ENCODE assay signal across 23 cellular contexts in the genomic region with DNA sequence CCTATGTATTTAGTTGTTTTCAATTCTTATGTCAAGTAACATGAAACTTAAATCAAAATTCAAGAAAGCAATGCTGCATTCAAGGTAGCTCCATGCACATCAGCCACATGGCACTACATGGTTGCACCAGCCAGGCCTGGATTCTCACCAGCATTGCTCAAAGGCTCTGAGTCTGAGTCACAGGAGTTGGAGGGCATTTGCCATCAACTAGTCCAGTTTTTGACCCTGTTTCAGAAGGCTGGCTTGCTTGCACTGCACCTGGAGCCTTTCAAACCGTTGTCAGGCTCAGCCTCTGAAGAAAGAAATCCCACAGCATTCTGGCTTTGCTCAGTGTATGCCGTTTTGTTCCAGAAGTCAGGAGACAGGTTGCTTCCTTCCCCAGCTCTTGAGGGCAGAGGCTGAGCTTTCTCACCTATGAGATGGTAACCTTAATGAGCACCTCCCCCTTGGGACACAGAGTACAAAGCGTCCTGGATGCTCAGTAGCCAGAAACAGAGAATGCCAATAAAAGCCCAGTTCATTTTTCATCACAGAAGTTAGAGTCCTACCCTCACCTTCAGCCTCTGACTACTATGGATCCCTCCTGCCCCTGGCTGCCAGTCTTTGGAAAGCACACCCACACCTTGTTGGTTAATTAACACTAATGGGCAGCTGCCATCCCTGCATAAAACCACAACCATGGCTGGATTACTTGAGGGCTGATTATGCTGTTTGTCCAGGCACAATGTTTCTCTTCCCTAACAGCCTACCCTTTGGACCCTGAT.
A peak's percentile ranks its signal among the peaks of the same experiment; 100 is the strongest.
DNase-seq lines count a peak whose midpoint lies in the region; ATAC-seq and TF ChIP-seq lines count a peak whose summit lies in the region.
"Had no signal": no experiment of that assay in that cellular context is flagged by ENCODE, and none has a peak within 500 bp of the region (broad histone marks: within the 10 kb centered on the region; RNA-seq: fewer than 3 reads in every experiment).

No MANE protein-coding gene starts in this region.

- ATAC-seq in psoas muscle, result peak; percentile 84 to 93 (median 88)
- no peak for ATAC-seq in HG02571 (IDR thresholded peaks at IDR 0.05; ENCODE audit: unreplicated experiment)

- no peaks in the 10 kb centered on the region for H3K27me3 ChIP-seq in MG63
- H3K27me3 ChIP-seq in psoas muscle (ENCODE audit: insufficient read depth in 3 of 3, low read length in 2 of 3), result no peaks in the 10 kb centered on the region
- H3K27me3 ChIP-seq in CD4-positive, alpha-beta memory T cell (ENCODE audit: insufficient read depth, low read length), result no peaks in the 10 kb centered on the region
- H3K27me3 ChIP-seq: esophagus squamous epithelium had no signal

- CTCF ChIA-PET in CD4-positive, alpha-beta memory T cell (lab: Charles Lee; ENCODE audit: partially characterized antibody), result no interaction called here

- no peak overlapping the region for H3K27ac ChIP-seq in psoas muscle
- H3K27ac ChIP-seq in CD4-positive, alpha-beta memory T cell (ENCODE audit: low read depth, low read length), result no peak overlapping the region
- H3K27ac ChIP-seq: 22Rv1, esophagus squamous epithelium, VCaP had no signal

- H3K4me1 ChIP-seq in psoas muscle, result no peaks in the 10 kb centered on the region
- no peaks in the 10 kb centered on the region for H3K4me1 ChIP-seq in CD4-positive, alpha-beta memory T cell (ENCODE audit: insufficient read depth, low read length)
- H3K4me1 ChIP-seq: Caco-2, esophagus squamous epithelium had no signal

- H3K4me3 ChIP-seq in MG63, result no peak overlapping the region
- H3K4me3 ChIP-seq in psoas muscle, result no peak overlapping the region
- H3K4me3 ChIP-seq in CD4-positive, alpha-beta memory T cell (ENCODE audit: low read length in 2 of 2), result no peak overlapping the region
- H3K4me3 ChIP-seq: esophagus squamous epithelium, lung had no signal

- WGBS in psoas muscle, 3 donors, result 18 to 27% (median 19%) methylated on average over 3 of the region's 3 CpGs

- no peak overlapping the region for H3K27ac Mint-ChIP-seq in CD4-positive, alpha-beta memory T cell
- H3K27ac Mint-ChIP-seq: B cell had no signal

- peak; percentile 13 for DNase-seq in DMS53 (lab: John Stamatoyannopoulos, UW)
- DNase-seq in DMS53 treated with DMSO at 0.1 percent for 48 hours (lab: John Stamatoyannopoulos, UW; ENCODE audit: unreplicated experiment), result no peak
- DNase-seq in MG63, result peak; percentile 4
- DNase-seq in fibroblast of peridontal ligament (ENCODE audit: extremely low read depth), result peak; percentile 9
- DNase-seq in psoas muscle, result peak; percentile 14 to 50
- DNase-seq in CD4-positive, alpha-beta memory T cell, result no peak
- DNase-seq in activated CD8-positive, alpha-beta memory T cell treated with anti-CD3 and anti-CD28 coated beads, Interleukin-2, amount 50 U/mL, for 4 hours, result no peak
- DNase-seq: activated CD4-positive, alpha-beta T cell treated with anti-CD3 and anti-CD28 coated beads, Interleukin-2, amount 50 U/mL, for 4 hours; activated effector memory CD4-positive, alpha-beta T cell treated with anti-CD3 and anti-CD28 coated beads, Interleukin-2, amount 50 U/mL, for 16 hours; amniotic stem cell; Caco-2; effector CD4-positive, alpha-beta T cell; esophagus squamous epithelium; glutamatergic neuron; NCI-H1694 treated with DMSO at 0.1 percent for 48 hours; NCI-H82; substantia nigra; T-helper 2 cell had no signal

- no peaks in the 10 kb centered on the region for H3K27me3 Mint-ChIP-seq in CD4-positive, alpha-beta memory T cell
- H3K27me3 Mint-ChIP-seq: B cell had no signal

- POLR2A ChIA-PET in CD4-positive, alpha-beta memory T cell (lab: Charles Lee; ENCODE audit: partially characterized antibody), result no interaction called here

- TF ChIP-seq CTCF in psoas muscle (IDR thresholded peaks at IDR 0.05), result no peak

- H3K9me3 Mint-ChIP-seq in CD4-positive, alpha-beta memory T cell, result peaks cover 0 to 3% (median 0%) of the 10 kb centered on the region in 8 donors

- H3K4me3 Mint-ChIP-seq in CD4-positive, alpha-beta memory T cell, result no peak overlapping the region
- H3K4me3 Mint-ChIP-seq: B cell had no signal

- H3K9me3 ChIP-seq in MG63 (no peaks in the 10 kb centered on the region), psoas muscle (no peaks in the 10 kb centered on the region)
- H3K9me3 ChIP-seq in CD4-positive, alpha-beta memory T cell (ENCODE audit: control insufficient read depth in 1 of 2, low read length in 2 of 2), result no peaks in the 10 kb centered on the region
- H3K9me3 ChIP-seq: Caco-2, esophagus squamous epithelium had no signal

- intact Hi-C loops in psoas muscle (cut with DNase I), result loop anchor here in 1 of 2 donors (10.0 kb wide), 1 partner anchor 197 kb away; no protein-coding TSS in a partner anchor
- intact Hi-C loops in CD4-positive, alpha-beta memory T cell (cut with micrococcal nuclease), result no loop called here

- no peaks in the 10 kb centered on the region for H3K36me3 ChIP-seq in MG63
- no peaks in the 10 kb centered on the region for H3K36me3 ChIP-seq in psoas muscle (ENCODE audit: insufficient read depth in 1 of 2, low read depth in 1 of 2)
- no peaks in the 10 kb centered on the region for H3K36me3 ChIP-seq in CD4-positive, alpha-beta memory T cell (ENCODE audit: insufficient read depth, low read length)
- H3K36me3 ChIP-seq: esophagus squamous epithelium had no signal

- no peaks in the 10 kb centered on the region for H3K4me1 Mint-ChIP-seq in CD4-positive, alpha-beta memory T cell
- H3K4me1 Mint-ChIP-seq: B cell had no signal

- H3K36me3 Mint-ChIP-seq in CD4-positive, alpha-beta memory T cell, result no peaks in the 10 kb centered on the region

Comparison
In these comparisons a context has a peak if more than half of its experiments do, and no peak if none do; other contexts are left out.
1. DNase-seq: peak in DMS53 (single experiment), MG63 (single experiment), fibroblast of peridontal ligament (single experiment) and psoas muscle (2 of 2); none in DMS53 treated with DMSO at 0.1 percent for 48 hours (single experiment), CD4-positive, alpha-beta memory T cell (0 of 5) and activated CD8-positive, alpha-beta memory T cell treated with anti-CD3 and anti-CD28 coated beads, Interleukin-2, amount 50 U/mL, for 4 hours (single experiment).